ENCODE assay signal across 20 cellular contexts in the genomic region with DNA sequence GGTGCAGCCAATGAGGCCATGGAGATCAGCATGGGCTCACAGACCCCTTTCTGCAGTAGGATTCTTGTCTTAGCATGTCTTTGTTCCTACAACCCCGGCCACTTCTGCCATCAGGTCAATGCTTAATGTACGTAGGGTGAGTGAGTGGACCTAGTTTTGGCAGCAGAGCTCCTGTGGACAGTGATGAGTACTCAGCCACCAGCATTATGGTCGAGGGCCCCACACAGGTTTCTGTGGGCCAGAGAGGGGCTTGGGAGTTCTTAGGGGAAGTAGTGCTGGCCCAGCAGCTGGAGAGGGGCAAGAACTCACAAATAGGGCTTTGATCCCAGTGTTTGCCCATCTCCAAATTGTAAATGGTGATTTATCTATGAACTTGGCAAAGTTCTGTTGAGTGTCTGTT.
"Had no signal": no experiment of that assay in that cellular context is flagged by ENCODE, and none has a peak within 500 bp of the region (broad histone marks: within the 10 kb centered on the region; RNA-seq: fewer than 3 reads in every experiment).

No MANE protein-coding gene starts in this region.

- H3K27me3 ChIP-seq: gastrocnemius medialis, heart right ventricle, left lung had no signal

- H3K4me3 ChIP-seq: coronary artery, dorsolateral prefrontal cortex, esophagus squamous epithelium, gastrocnemius medialis, heart right ventricle, left lung, lower lobe of right lung, mucosa of descending colon had no signal

- DNase-seq: dermis blood vessel endothelial cell; dorsolateral prefrontal cortex; effector CD4-positive, alpha-beta T cell; effector memory CD4-positive, alpha-beta T cell; esophagus squamous epithelium; foreskin fibroblast; foreskin melanocyte; gastrocnemius medialis; glutamatergic neuron; head of caudate nucleus; heart right ventricle; hippocampal formation; left cardiac atrium; left lung; left ventricle myocardium superior; lower lobe of right lung; mesenchymal stem cell; mucosa of descending colon had no signal

- ATAC-seq: gastrocnemius medialis, heart right ventricle, left cardiac atrium, left lung, lower lobe of right lung, mucosa of descending colon had no signal

- H3K27ac Mint-ChIP-seq: mesothelial cell of epicardium had no signal

- H3K27ac ChIP-seq: coronary artery, dorsolateral prefrontal cortex, esophagus squamous epithelium, gastrocnemius medialis, heart right ventricle, left lung, lower lobe of right lung had no signal

- H3K36me3 Mint-ChIP-seq: mesothelial cell of epicardium had no signal

- H3K9me3 ChIP-seq: esophagus squamous epithelium, gastrocnemius medialis, lower lobe of right lung had no signal

- H3K4me1 ChIP-seq: esophagus squamous epithelium, gastrocnemius medialis, left lung, lower lobe of right lung had no signal

- H3K36me3 ChIP-seq: esophagus squamous epithelium, gastrocnemius medialis, heart right ventricle, left lung, lower lobe of right lung had no signal

- H3K4me3 Mint-ChIP-seq: mesothelial cell of epicardium had no signal
